1 cellular context compared by ENCODE assay signal in the genomic region with DNA sequence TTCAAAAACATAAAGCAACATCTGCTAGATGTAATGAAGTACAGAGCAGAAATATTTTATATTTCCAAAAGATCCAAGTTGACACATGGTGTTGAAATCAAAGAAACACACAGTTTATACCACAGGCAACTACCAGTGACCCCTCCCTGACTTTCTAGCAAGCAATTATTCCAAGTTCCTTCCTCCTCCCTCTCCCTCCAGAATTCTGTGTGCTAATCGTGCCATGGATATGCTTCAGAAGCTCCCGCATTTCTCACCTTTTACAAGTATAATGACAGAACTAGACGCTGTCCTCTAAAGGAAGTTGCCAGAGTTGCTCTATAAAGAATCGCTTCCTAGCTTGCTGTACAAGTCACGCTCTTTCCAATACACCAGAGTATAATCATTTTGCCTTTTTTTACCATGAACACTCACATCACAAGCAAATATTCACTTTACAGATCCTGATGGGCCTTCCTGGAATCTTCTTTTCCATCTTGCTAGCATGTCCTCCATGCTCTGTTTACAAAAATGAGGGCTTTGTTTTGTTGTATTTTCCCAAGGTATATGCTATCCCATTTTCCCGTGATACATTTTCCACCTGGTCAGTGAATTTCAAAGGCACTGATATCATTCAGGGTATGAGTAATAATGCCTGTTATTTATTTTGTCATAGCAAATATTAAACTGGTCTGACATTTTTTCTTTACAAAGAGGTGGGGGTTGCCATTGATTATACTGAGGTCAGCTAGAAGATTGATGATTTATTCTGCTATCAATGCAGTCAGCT.
TF ChIP-seq lines count a peak whose summit lies in the region.

No MANE protein-coding gene starts in this region.

TF ChIP-seq in IMR-90, 13 proteins besides CTCF, POLR2A, EP300 and RAD21:
- TF ChIP-seq SMC3 (IDR thresholded peaks at IDR 0.05; ENCODE audit: low read depth, low read length) = no peak
- no peak for TF ChIP-seq MAZ (IDR thresholded peaks at IDR 0.05; ENCODE audit: borderline replicate concordance, low read depth, low read length)
- TF ChIP-seq MAFK (IDR thresholded peaks at IDR 0.05; ENCODE audit: low read depth, low read length) = peak; percentile 39; the same call in 1 of the 2 replicates
- no peak for TF ChIP-seq FOS (IDR thresholded peaks at IDR 0.05; ENCODE audit: low read depth, low read length)
- no peak for TF ChIP-seq MXI1 (IDR thresholded peaks at IDR 0.05; ENCODE audit: borderline replicate concordance, low read depth, low read length)
